ENCODE assay signal across 1 cellular context in genomic region chr1:167066333-167067122, GRCh38.
TF ChIP-seq lines count a peak whose summit lies in the region.

No MANE protein-coding gene starts in this region.

TF ChIP-seq in K562, 482 proteins besides CTCF, POLR2A, EP300 and RAD21 (continued from another document):
- TF ChIP-seq JUND (IDR thresholded peaks at IDR 0.05; ENCODE audit: borderline replicate concordance, low read depth, low read length) (0 out of 2 replicates have a peak, but pooled peaks have one; percentile 43), JUND (tag; IDR thresholded peaks at IDR 0.05; ENCODE audit: borderline replicate concordance, low read depth, low read length) (no peak), CREM (IDR thresholded peaks at IDR 0.05; ENCODE audit: low read depth) (0 out of 2 replicates have a peak, but pooled peaks have one; percentile 21), ZNF41 (CRISPR knock-in tag; conservative IDR thresholded peaks at IDR 0.05) (no peak), MAX (CRISPR knock-in tag; IDR thresholded peaks at IDR 0.05) (peak; percentile 28; the same call in 1 of the 2 replicates), MYC (IDR thresholded peaks at IDR 0.05; ENCODE audit: low read depth, low read length) (peak; percentile 66; the same call in 1 of the 2 replicates), MYC (CRISPR knock-in tag; IDR thresholded peaks at IDR 0.05; ENCODE audit: borderline replicate concordance, low read depth) (no peak), ZBTB7A (IDR thresholded peaks at IDR 0.05; ENCODE audit: borderline replicate concordance, control insufficient read depth, low read depth, low read length) (peak; percentile 50; the same call in 1 of the 2 replicates), ILF3 (IDR thresholded peaks at IDR 0.05; ENCODE audit: borderline replicate concordance) (no peak), ZNF232 (CRISPR knock-in tag; IDR thresholded peaks at IDR 0.05) (no peak), SIRT6 (IDR thresholded peaks at IDR 0.05; ENCODE audit: low read depth, low read length) (no peak), FOXA1 (IDR thresholded peaks at IDR 0.05; ENCODE audit: borderline replicate concordance) (no peak), GABPB1 (CRISPR knock-in tag; IDR thresholded peaks at IDR 0.05) (0 out of 2 replicates have a peak, but pooled peaks have one; percentile 22), HNRNPH1 (optimal IDR thresholded peaks at IDR 0.05; ENCODE audit: low read depth, low read length) (no peak), GATA2 (CRISPR knock-in tag; IDR thresholded peaks at IDR 0.05) (0 out of 2 replicates have a peak, but pooled peaks have one; percentile 25), CC2D1A (IDR thresholded peaks at IDR 0.05) (peak; percentile 81), ZBTB40 (IDR thresholded peaks at IDR 0.05) (peak; percentile 39; the same call in 1 of the 2 replicates), ZBTB40 (CRISPR knock-in tag; IDR thresholded peaks at IDR 0.05) (no peak), ARID2 (IDR thresholded peaks at IDR 0.05) (peak; percentile 78), ZNF431 (CRISPR knock-in tag; IDR thresholded peaks at IDR 0.05) (no peak), DEAF1 (CRISPR knock-in tag; IDR thresholded peaks at IDR 0.05) (peak; percentile 94), GATAD2B (IDR thresholded peaks at IDR 0.05; ENCODE audit: borderline replicate concordance) (peak; percentile 9; the same call in 1 of the 2 replicates), L3MBTL2 (IDR thresholded peaks at IDR 0.05) (peak; percentile 81), KDM4B (IDR thresholded peaks at IDR 0.05; ENCODE audit: borderline replicate concordance in 2 of 2, low read depth in 1 of 2) (0 out of 4 replicates have a peak, but pooled peaks of 1 of the 2 experiments have one; percentile 49), MYNN (IDR thresholded peaks at IDR 0.05) (0 out of 2 replicates have a peak, but pooled peaks have one; percentile 40), MYNN (CRISPR knock-in tag; IDR thresholded peaks at IDR 0.05) (no peak), CCNT2 (IDR thresholded peaks at IDR 0.05; ENCODE audit: borderline replicate concordance, extremely low read depth, insufficient read length, low read depth, low read length) (peak; percentile 18), SMC3 (conservative IDR thresholded peaks at IDR 0.05; ENCODE audit: insufficient read depth, low read depth, low read length) (peak; percentile 96), ZNF12 (CRISPR knock-in tag; IDR thresholded peaks at IDR 0.05) (0 out of 2 replicates have a peak, but pooled peaks have one; percentile 36), SAFB (IDR thresholded peaks at IDR 0.05; ENCODE audit: borderline replicate concordance, low read depth, low read length) (peak; percentile 27; the same call in 1 of the 2 replicates), BHLHE40 (IDR thresholded peaks at IDR 0.05; ENCODE audit: low read length) (peak; percentile 69), ZNF436 (CRISPR knock-in tag; IDR thresholded peaks at IDR 0.05) (no peak), ZNF384 (IDR thresholded peaks at IDR 0.05; ENCODE audit: low read depth, low read length) (0 out of 2 replicates have a peak, but pooled peaks have one; percentile 9), HDAC3 (IDR thresholded peaks at IDR 0.05; ENCODE audit: borderline replicate concordance, partially characterized antibody) (no peak), MGA (IDR thresholded peaks at IDR 0.05) (peak; percentile 44; the same call in 1 of the 2 replicates), MAZ (CRISPR knock-in tag; conservative IDR thresholded peaks at IDR 0.05 in 1 of 2, IDR thresholded peaks at IDR 0.05 in 1 of 2) (peak; percentile 62 to 71; a peak in 1 of 4 replicates)
